ENCODE assay signal across 17 cellular contexts in genomic region chr20:37341632-37342031, GRCh38. TPM values are rescaled to one million over a fixed set of nuclear protein-coding genes. Genes with fewer than 3 reads are reported as not detected.
DNase-seq lines count a peak whose midpoint lies in the region; ATAC-seq and TF ChIP-seq lines count a peak whose summit lies in the region.
"Had no signal": no experiment of that assay in that cellular context is flagged by ENCODE, and none has a peak within 500 bp of the region (broad histone marks: within the 10 kb centered on the region; RNA-seq: fewer than 3 reads in every experiment).

No MANE protein-coding gene starts in this region.

- no TSS peak for BruUV-seq in A673 (replicated peaks; lab: Mats Ljungman, UMichigan)

- no peak for ATAC-seq in activated naive CD8-positive, alpha-beta T cell treated with anti-CD3 and anti-CD28 coated beads, Interleukin-2, amount 10 ng/mL, durations not matched to agents 7 days and 5 days (ENCODE audit: low read depth)
- no peak for ATAC-seq in activated naive CD8-positive, alpha-beta T cell treated with anti-CD3 and anti-CD28 coated beads, Interleukin-2, amount 50 U/mL, for 24 hours
- ATAC-seq: HCT116, K562 had no signal

- H3K9me3 Mint-ChIP-seq in activated naive CD8-positive, alpha-beta T cell treated with anti-CD3 and anti-CD28 coated beads, Interleukin-2, amount 10 ng/mL, durations not matched to agents 7 days and 5 days = no peaks in the 10 kb centered on the region
- H3K9me3 Mint-ChIP-seq in activated naive CD8-positive, alpha-beta T cell treated with anti-CD3 and anti-CD28 coated beads, Interleukin-2, amount 50 U/mL, for 24 hours = no peaks in the 10 kb centered on the region
- H3K9me3 Mint-ChIP-seq in dendritic cell treated with granulocyte-macrophage colony-stimulating factor and Interleukin-4, amounts not matched to agents 40 ng/mL and 50 ng/mL, for 4 days = no peaks in the 10 kb centered on the region

- no peaks in the 10 kb centered on the region for H3K9me3 ChIP-seq in neuronal stem cell (replicated peaks in 1 of 2; ENCODE audit: control insufficient read depth in 2 of 2, insufficient read depth in 1 of 2, low read depth in 1 of 2, low read length in 2 of 2)
- no peaks in the 10 kb centered on the region for H3K9me3 ChIP-seq in sigmoid colon
- no peaks in the 10 kb centered on the region for H3K9me3 ChIP-seq in A673 (ENCODE audit: low read depth, low read length, poor library complexity, severe bottlenecking)

- peak overlapping the region; percentile 4 for H3K27ac Mint-ChIP-seq in activated naive CD8-positive, alpha-beta T cell treated with anti-CD3 and anti-CD28 coated beads, Interleukin-2, amount 10 ng/mL, durations not matched to agents 7 days and 5 days
- H3K27ac Mint-ChIP-seq in activated naive CD8-positive, alpha-beta T cell treated with anti-CD3 and anti-CD28 coated beads, Interleukin-2, amount 50 U/mL, for 24 hours = no peak overlapping the region
- peak overlapping the region; percentile 64 for H3K27ac Mint-ChIP-seq in dendritic cell treated with granulocyte-macrophage colony-stimulating factor and Interleukin-4, amounts not matched to agents 40 ng/mL and 50 ng/mL, for 4 days

- peaks cover 6 to 18% of the 10 kb centered on the region in 2 donors for H3K4me1 ChIP-seq in neuronal stem cell (ENCODE audit: control insufficient read depth in 2 of 2, insufficient read depth in 1 of 2, low read depth in 1 of 2, low read length in 2 of 2)
- peaks cover 0 to 20% (median 17%) of the 10 kb centered on the region in 4 donors for H3K4me1 ChIP-seq in sigmoid colon
- H3K4me1 ChIP-seq in A673 (ENCODE audit: insufficient read depth, low read length, poor library complexity, severe bottlenecking) = no peaks in the 10 kb centered on the region

- TF ChIP-seq CTCF in sigmoid colon (IDR thresholded peaks at IDR 0.05) = no peak
- no peak for TF ChIP-seq CTCF in A673 (conservative IDR thresholded peaks at IDR 0.05; ENCODE audit: low read depth, low read length)

- no peak overlapping the region for H3K9ac ChIP-seq in neuronal stem cell (ENCODE audit: low read depth, low read length, poor library complexity)

- no peak overlapping the region for H3K27ac ChIP-seq in neuronal stem cell (replicated peaks; ENCODE audit: low read length)
- no peak overlapping the region for H3K27ac ChIP-seq in sigmoid colon
- no peak overlapping the region for H3K27ac ChIP-seq in A673 (ENCODE audit: low read depth, low read length, poor library complexity, severe bottlenecking)
- H3K27ac ChIP-seq: C4-2B, HL-60 had no signal

- no CpG with 5 or more reads among the region's 11 CpGs for whole genome bisulfite sequencing in neuronal stem cell (ENCODE audit: extremely low coverage in 2 of 2, insufficient read length in 2 of 2, insufficient replicate concordance in 1 of 2), 2 donors
- 93 to 94% methylated on average over 11 of the region's 11 CpGs for WGBS in sigmoid colon, 2 donors

- H2AK5ac ChIP-seq in neuronal stem cell (ENCODE audit: low read depth, low read length) = no peak overlapping the region

- no peak for TF ChIP-seq EP300 in sigmoid colon (IDR thresholded peaks at IDR 0.05)

- H4K8ac ChIP-seq in neuronal stem cell (ENCODE audit: low read depth, low read length) = no peak overlapping the region

- no peak overlapping the region for H4K91ac ChIP-seq in neuronal stem cell (ENCODE audit: low read depth, low read length, poor library complexity)

- no peak overlapping the region for H3K4me2 ChIP-seq in neuronal stem cell (ENCODE audit: insufficient read depth, low read length, poor library complexity, severe bottlenecking)

- H2BK12ac ChIP-seq in neuronal stem cell (ENCODE audit: low read length) = no peak overlapping the region

- TF ChIP-seq POLR2A in sigmoid colon (IDR thresholded peaks at IDR 0.05) = no peak

- H3K4me1 Mint-ChIP-seq in activated naive CD8-positive, alpha-beta T cell treated with anti-CD3 and anti-CD28 coated beads, Interleukin-2, amount 10 ng/mL, durations not matched to agents 7 days and 5 days = peaks cover 32% of the 10 kb centered on the region
- peaks cover 16% of the 10 kb centered on the region for H3K4me1 Mint-ChIP-seq in activated naive CD8-positive, alpha-beta T cell treated with anti-CD3 and anti-CD28 coated beads, Interleukin-2, amount 50 U/mL, for 24 hours
- peaks cover 52% of the 10 kb centered on the region for H3K4me1 Mint-ChIP-seq in dendritic cell treated with granulocyte-macrophage colony-stimulating factor and Interleukin-4, amounts not matched to agents 40 ng/mL and 50 ng/mL, for 4 days (ENCODE audit: low read depth)

- H3K36me3 ChIP-seq in neuronal stem cell (replicated peaks in 1 of 2; ENCODE audit: control insufficient read depth in 2 of 2, insufficient read depth in 2 of 2, low read length in 2 of 2) (no peaks in the 10 kb centered on the region), sigmoid colon (no peaks in the 10 kb centered on the region), A673 (ENCODE audit: insufficient read depth, low read length, poor library complexity, severe bottlenecking) (no peaks in the 10 kb centered on the region)

- CTCF ChIA-PET in A673 (lab: Charles Lee) = no interaction called here

- H2BK120ac ChIP-seq in neuronal stem cell (ENCODE audit: low read depth, low read length) = no peak overlapping the region

- no peak overlapping the region for H2AFZ ChIP-seq in neuronal stem cell (ENCODE audit: low read length)

- intact Hi-C loops in dendritic cell treated with granulocyte-macrophage colony-stimulating factor and Interleukin-4, amounts not matched to agents 40 ng/mL and 50 ng/mL, for 4 days (cut with micrococcal nuclease) = no loop called here
- intact Hi-C loops in sigmoid colon (cut with DNase I) = no loop called here
- intact Hi-C loops in A673 (cut with micrococcal nuclease; ENCODE audit: unreplicated experiment) = no loop called here

- H3K79me1 ChIP-seq in neuronal stem cell (ENCODE audit: low read depth, low read length) = peaks cover under 1% of the 10 kb centered on the region

- H3K27me3 Mint-ChIP-seq in activated naive CD8-positive, alpha-beta T cell treated with anti-CD3 and anti-CD28 coated beads, Interleukin-2, amount 10 ng/mL, durations not matched to agents 7 days and 5 days = no peaks in the 10 kb centered on the region
- H3K27me3 Mint-ChIP-seq in activated naive CD8-positive, alpha-beta T cell treated with anti-CD3 and anti-CD28 coated beads, Interleukin-2, amount 50 U/mL, for 24 hours = no peaks in the 10 kb centered on the region
- H3K27me3 Mint-ChIP-seq in dendritic cell treated with granulocyte-macrophage colony-stimulating factor and Interleukin-4, amounts not matched to agents 40 ng/mL and 50 ng/mL, for 4 days = peaks cover 4% of the 10 kb centered on the region

- H3K4me3 ChIP-seq in neuronal stem cell (ENCODE audit: low read length in 2 of 2) (peak overlapping the region in 1 of 2 donors; percentile 37), sigmoid colon (no peak overlapping the region), A673 (ENCODE audit: low read depth, low read length, poor library complexity, severe bottlenecking) (no peak overlapping the region)
- H3K4me3 ChIP-seq: K562 had no signal

- peak overlapping the region; percentile 69 for H3K23ac ChIP-seq in neuronal stem cell (ENCODE audit: low read depth, low read length, poor library complexity)

- DNase-seq in activated naive CD8-positive, alpha-beta T cell treated with anti-CD3 and anti-CD28 coated beads, Interleukin-2, amount 10 ng/mL, durations not matched to agents 7 days and 5 days = no peak
- DNase-seq in activated naive CD8-positive, alpha-beta T cell treated with anti-CD3 and anti-CD28 coated beads, Interleukin-2, amount 50 U/mL, for 24 hours = no peak
- DNase-seq in neuronal stem cell (ENCODE audit: low spot score) (no peak), sigmoid colon (no peak), A673 (ENCODE audit: low spot score) (no peak), T-helper 9 cell (no peak)
- DNase-seq: MV-4-11, NCI-H1436, NCI-H2081, NCI-H226, NCI-H774, SW 1271 had no signal

- POLR2A ChIA-PET in activated naive CD8-positive, alpha-beta T cell treated with anti-CD3 and anti-CD28 coated beads, Interleukin-2, amount 10 ng/mL, durations not matched to agents 7 days and 5 days (lab: Charles Lee) = no interaction called here
- POLR2A ChIA-PET in A673 (lab: Charles Lee; ENCODE audit: low non-redundant PET) = no interaction called here

- peak overlapping the region; percentile 67 for H3K18ac ChIP-seq in neuronal stem cell (ENCODE audit: low read length)

- H3K4me3 Mint-ChIP-seq in activated naive CD8-positive, alpha-beta T cell treated with anti-CD3 and anti-CD28 coated beads, Interleukin-2, amount 10 ng/mL, durations not matched to agents 7 days and 5 days = no peak overlapping the region
- H3K4me3 Mint-ChIP-seq in activated naive CD8-positive, alpha-beta T cell treated with anti-CD3 and anti-CD28 coated beads, Interleukin-2, amount 50 U/mL, for 24 hours = no peak overlapping the region
- H3K4me3 Mint-ChIP-seq in dendritic cell treated with granulocyte-macrophage colony-stimulating factor and Interleukin-4, amounts not matched to agents 40 ng/mL and 50 ng/mL, for 4 days = no peak overlapping the region

- no peak overlapping the region for H3K4ac ChIP-seq in neuronal stem cell (ENCODE audit: low read length)

- H2BK15ac ChIP-seq in neuronal stem cell (ENCODE audit: low read length) = no peak overlapping the region

- no peak overlapping the region for H2BK5ac ChIP-seq in neuronal stem cell (ENCODE audit: low read length)

- H3K36me3 Mint-ChIP-seq in activated naive CD8-positive, alpha-beta T cell treated with anti-CD3 and anti-CD28 coated beads, Interleukin-2, amount 10 ng/mL, durations not matched to agents 7 days and 5 days = no peaks in the 10 kb centered on the region
- H3K36me3 Mint-ChIP-seq in activated naive CD8-positive, alpha-beta T cell treated with anti-CD3 and anti-CD28 coated beads, Interleukin-2, amount 50 U/mL, for 24 hours (ENCODE audit: low read depth) = no peaks in the 10 kb centered on the region
- H3K36me3 Mint-ChIP-seq in dendritic cell treated with granulocyte-macrophage colony-stimulating factor and Interleukin-4, amounts not matched to agents 40 ng/mL and 50 ng/mL, for 4 days (ENCODE audit: low read depth) = no peaks in the 10 kb centered on the region

- no peak overlapping the region for H3K14ac ChIP-seq in neuronal stem cell (ENCODE audit: low read length)

- H3K27me3 ChIP-seq in neuronal stem cell (ENCODE audit: control insufficient read depth in 3 of 3, insufficient read depth in 3 of 3, low read depth in 1 of 3, low read length in 3 of 3) (peaks cover 0 to 7% (median 0%) of the 10 kb centered on the region in 3 experiments), sigmoid colon (no peaks in the 10 kb centered on the region), A673 (replicated peaks; ENCODE audit: insufficient read depth, low read depth, low read length, poor library complexity) (no peaks in the 10 kb centered on the region)

RNA-seq across cellular contexts. Expression of gene SRC, which starts 4.3 kb away (rescaled TPM):
- 1 to 10 TPM; 4.5 to 5.6 TPM for total RNA-seq in activated naive CD8-positive, alpha-beta T cell treated with anti-CD3 and anti-CD28 coated beads, Interleukin-2, amount 10 ng/mL, durations not matched to agents 7 days and 5 days
- polyA plus RNA-seq in neuronal stem cell (2013, experiment 1 of 2) = 32.2 TPM
- 33.5 TPM for polyA plus RNA-seq in neuronal stem cell (2013, experiment 2 of 2)
- total RNA-seq in sigmoid colon (10 to 100 TPM; 28.1 to 52.3 (median 40.0) TPM), A673 (2021) (23.3 and 29.6 TPM in 2 replicates)
- 10 to 100 TPM; 64.3 to 91.8 (median 79.1) TPM for polyA plus RNA-seq in sigmoid colon

RNA-seq across cellular contexts. Expression of gene MANBAL, which starts 52.2 kb away (rescaled TPM):
- total RNA-seq in activated naive CD8-positive, alpha-beta T cell treated with anti-CD3 and anti-CD28 coated beads, Interleukin-2, amount 10 ng/mL, durations not matched to agents 7 days and 5 days = 10 to 100 TPM; 12.0 to 13.4 TPM
- 66.5 TPM for polyA plus RNA-seq in neuronal stem cell (2013, experiment 1 of 2)
- polyA plus RNA-seq in neuronal stem cell (2013, experiment 2 of 2) = 66.4 TPM
- 10 to 100 TPM; 30.4 to 68.5 (median 58.2) TPM for total RNA-seq in sigmoid colon
- 10 to 100 TPM; 34.2 to 57.1 (median 42.0) TPM for polyA plus RNA-seq in sigmoid colon
- total RNA-seq in A673 (2021) = 46.4 and 48.4 TPM in 2 replicates
